In genomic region chr6:118934461-118935330, GRCh38 we compare ENCODE assay signal across 8 cellular contexts. TPM values are rescaled to one million over a fixed set of nuclear protein-coding genes. Genes with fewer than 3 reads are reported as not detected.
DNase-seq lines count a peak whose midpoint lies in the region; ATAC-seq and TF ChIP-seq lines count a peak whose summit lies in the region.

TSS of gene MCM9 (minus strand) at chr6:118935159. CDS start at chr6:118931723, 3,436 bp downstream.

- H3K4me1 Mint-ChIP-seq in naive thymus-derived CD8-positive, alpha-beta T cell: peaks cover 15 to 55% (median 33%) of the 10 kb centered on the region in 4 donors

- POLR2A ChIA-PET in naive thymus-derived CD8-positive, alpha-beta T cell (lab: Charles Lee): interaction anchor here (0.6 to 2.9 kb wide), 9 partner anchors 9 to 1292 kb away, joined by 3 to 51 read pairs (median 4); partner anchors contain the start of gene ASF1A

- H3K4me3 ChIP-seq in fibroblast of mammary gland (ENCODE audit: control insufficient read depth, low read depth, low read length): peak within 1 kb of the TSS; percentile 75

- DNase-seq in Daoy (ENCODE audit: low read depth) (peak; percentile 93), RPMI8226 (peak; percentile 92), fibroblast of mammary gland (ENCODE audit: low read depth) (peak; percentile 79)
- DNase-seq in activated T-helper 1 cell treated with anti-CD3 and anti-CD28 coated beads, Interleukin-2, amount 50 U/mL, for 16 hours (ENCODE audit: low read depth in 1 of 2, low spot score in 1 of 2): peak; percentile 72 to 82
- DNase-seq in naive thymus-derived CD8-positive, alpha-beta T cell: peak; percentile 75 to 95 (median 86)
- DNase-seq in stimulated activated naive CD4-positive, alpha-beta T cell (lab: John Stamatoyannopoulos, UW): peak; percentile 77 to 87 (median 80)

- no peak for TF ChIP-seq CTCF in fibroblast of mammary gland (conservative IDR thresholded peaks at IDR 0.05; ENCODE audit: control insufficient read depth, insufficient read depth, low read depth, low read length)

- peak; percentile 96 for ATAC-seq in GM21825 (IDR thresholded peaks at IDR 0.05; ENCODE audit: unreplicated experiment)
- ATAC-seq in naive thymus-derived CD8-positive, alpha-beta T cell: peak; percentile 88 to 91

- peak within 1 kb of the TSS; percentile 78 to 95 (median 91) for H3K27ac Mint-ChIP-seq in naive thymus-derived CD8-positive, alpha-beta T cell

- H3K9me3 Mint-ChIP-seq in naive thymus-derived CD8-positive, alpha-beta T cell: peaks cover 0 to 15% (median 0%) of the 10 kb centered on the region in 9 donors

- peaks cover 8 to 37% (median 34%) of the 10 kb centered on the region in 3 donors for H3K36me3 Mint-ChIP-seq in naive thymus-derived CD8-positive, alpha-beta T cell

- H3K9me3 ChIP-seq in KOPT-K1 (ENCODE audit: insufficient read depth, low read length, poor library complexity, severe bottlenecking): peaks cover 12% of the 10 kb centered on the region

- H3K27ac ChIP-seq in KOPT-K1 (ENCODE audit: low read depth, low read length, poor library complexity, severe bottlenecking): peak within 1 kb of the TSS; percentile 95

- H3K4me3 Mint-ChIP-seq in naive thymus-derived CD8-positive, alpha-beta T cell: peak within 1 kb of the TSS; percentile 86 to 93 (median 90)

- no peaks in the 10 kb centered on the region for H3K27me3 Mint-ChIP-seq in naive thymus-derived CD8-positive, alpha-beta T cell

- H3K36me3 ChIP-seq in KOPT-K1 (ENCODE audit: insufficient read depth, low read length): peaks cover 34% of the 10 kb centered on the region

RNA-seq across cellular contexts. Expression of gene MCM9, which starts in this region (rescaled TPM):
- 6.9 and 17.1 TPM in 2 replicates for total RNA-seq in Daoy (2014; rRNA removed; shearing (Covaris generic))
- total RNA-seq in naive thymus-derived CD8-positive, alpha-beta T cell: 10 to 100 TPM; 31.0 to 34.2 TPM
- 10 to 100 TPM in 2 of 3 donors, 1 to 10 TPM in 1; 9.3 to 12.2 (median 10.7) TPM for polyA plus RNA-seq in naive thymus-derived CD8-positive, alpha-beta T cell

Comparison
In these comparisons a context has a peak if more than half of its experiments do, and no peak if none do; other contexts are left out.
1. Peak in every context shown above with its lines: DNase-seq, ATAC-seq, H3K4me3 ChIP-seq and H3K27ac ChIP-seq.